Comparison of ENCODE assay signal across 8 cellular contexts in genomic region chr15:71473751-71474150, GRCh38.
"Had no signal": no experiment of that assay in that cellular context is flagged by ENCODE, and none has a peak within 500 bp of the region (broad histone marks: within the 10 kb centered on the region; RNA-seq: fewer than 3 reads in every experiment).

No MANE protein-coding gene starts in this region.

- H3K9ac ChIP-seq: GM23248 had no signal

- DNase-seq: GM23248, GOT3, H7, IMR-90, KG1 had no signal

- H2AFZ ChIP-seq: GM23248 had no signal

- H3K27ac ChIP-seq: GM23248 had no signal

- H3K9me3 ChIP-seq: HAP-1 had no signal

- H3K4me3 ChIP-seq: GM23248, HAP-1, K562 had no signal

- H3K4me1 ChIP-seq: HAP-1 had no signal

- ATAC-seq: HCT116, K562 had no signal

- H3K36me3 ChIP-seq: HAP-1 had no signal
